Comparison of ENCODE assay signal across 14 cellular contexts in genomic region chr6:169042061-169042460, GRCh38.
A peak's percentile ranks its signal among the peaks of the same experiment; 100 is the strongest.
DNase-seq lines count a peak whose midpoint lies in the region; ATAC-seq and TF ChIP-seq lines count a peak whose summit lies in the region.
"Had no signal": no experiment of that assay in that cellular context is flagged by ENCODE, and none has a peak within 500 bp of the region (broad histone marks: within the 10 kb centered on the region; RNA-seq: fewer than 3 reads in every experiment).

No MANE protein-coding gene starts in this region.

- H3K79me1 ChIP-seq in IMR-90 (ENCODE audit: low read depth in 1 of 2, low read length in 2 of 2), result no peaks in the 10 kb centered on the region
- H3K79me1 ChIP-seq in neuronal stem cell (ENCODE audit: low read depth, low read length), result no peaks in the 10 kb centered on the region

- no peak overlapping the region for H2AFZ ChIP-seq in IMR-90 (replicated peaks; ENCODE audit: low read length, poor library complexity)
- no peak overlapping the region for H2AFZ ChIP-seq in neuronal stem cell (ENCODE audit: low read length)

- in situ Hi-C loops in IMR-90 (cut with MboI; ENCODE audit: low sequenced_read_pairs), result no loop called here

- H3K4ac ChIP-seq in IMR-90 (ENCODE audit: low read depth, low read length), result no peak overlapping the region
- H3K4ac ChIP-seq in neuronal stem cell (ENCODE audit: low read length), result no peak overlapping the region

- H2AK5ac ChIP-seq in IMR-90 (ENCODE audit: low read depth, low read length), result no peak overlapping the region
- H2AK5ac ChIP-seq in neuronal stem cell (ENCODE audit: low read depth, low read length), result no peak overlapping the region

- H3K36me3 ChIP-seq in BLaER1, result no peaks in the 10 kb centered on the region
- no peaks in the 10 kb centered on the region for H3K36me3 ChIP-seq in IMR-90 (ENCODE audit: control insufficient read depth, insufficient read depth, low read length)
- H3K36me3 ChIP-seq in neuronal stem cell (replicated peaks in 1 of 2; ENCODE audit: control insufficient read depth in 2 of 2, insufficient read depth in 2 of 2, low read length in 2 of 2), result no peaks in the 10 kb centered on the region
- H3K36me3 ChIP-seq: HAP-1 had no signal

- no peak overlapping the region for H4K91ac ChIP-seq in IMR-90 (ENCODE audit: insufficient read depth, low read depth, low read length)
- no peak overlapping the region for H4K91ac ChIP-seq in neuronal stem cell (ENCODE audit: low read depth, low read length, poor library complexity)

- ATAC-seq in IMR-90 (ENCODE audit: low read depth), result no peak
- ATAC-seq: CD8-positive, alpha-beta T cell had no signal

- H4K20me1 ChIP-seq in BLaER1 (no peaks in the 10 kb centered on the region), IMR-90 (ENCODE audit: insufficient read depth, low read length) (no peaks in the 10 kb centered on the region)

- peak overlapping the region; percentile 7 for H3K4me2 ChIP-seq in BLaER1
- H3K4me2 ChIP-seq in IMR-90 (ENCODE audit: low read depth, low read length), result no peak overlapping the region
- H3K4me2 ChIP-seq in neuronal stem cell (ENCODE audit: insufficient read depth, low read length, poor library complexity, severe bottlenecking), result no peak overlapping the region

- H3K9me3 ChIP-seq in BLaER1, result peaks cover 16% of the 10 kb centered on the region; the same call in 1 of the 2 replicates
- peaks cover 2% of the 10 kb centered on the region; the same call in 1 of the 2 replicates for H3K9me3 ChIP-seq in IMR-90 (ENCODE audit: control insufficient read depth, insufficient read depth, low read length)
- no peaks in the 10 kb centered on the region for H3K9me3 ChIP-seq in neuronal stem cell (replicated peaks in 1 of 2; ENCODE audit: control insufficient read depth in 2 of 2, insufficient read depth in 1 of 2, low read depth in 1 of 2, low read length in 2 of 2)
- H3K9me3 ChIP-seq: HAP-1 had no signal

- H2BK15ac ChIP-seq in IMR-90 (ENCODE audit: low read depth, low read length) (no peak overlapping the region), neuronal stem cell (ENCODE audit: low read length) (no peak overlapping the region)

- H2BK12ac ChIP-seq in neuronal stem cell (ENCODE audit: low read length), result no peak overlapping the region

- no peak overlapping the region for H4K5ac ChIP-seq in IMR-90 (ENCODE audit: low read depth, low read length)

- H3K27ac ChIP-seq in BLaER1, result no peak overlapping the region
- no peak overlapping the region for H3K27ac ChIP-seq in IMR-90 (ENCODE audit: insufficient read depth, low read length)
- H3K27ac ChIP-seq in neuronal stem cell (replicated peaks; ENCODE audit: low read length), result no peak overlapping the region

- H3K14ac ChIP-seq in IMR-90 (replicated peaks; ENCODE audit: low read depth, low read length) (no peak overlapping the region), neuronal stem cell (ENCODE audit: low read length) (no peak overlapping the region)

- H3K56ac ChIP-seq in IMR-90 (ENCODE audit: extremely low read depth, insufficient read depth, low read length), result no peak overlapping the region

- POLR2A ChIA-PET in IMR-90 (lab: Charles Lee; ENCODE audit: unreplicated experiment), result interaction anchor here (0.6 kb wide), 1 partner anchor 8 kb away, joined by 4 read pairs; no protein-coding TSS in a partner anchor

- no peak for TF ChIP-seq POLR2A in IMR-90 (IDR thresholded peaks at IDR 0.05; ENCODE audit: low read depth, low read length)

- H3K4me1 ChIP-seq in BLaER1, result peaks cover 14% of the 10 kb centered on the region; the same call in 1 of the 2 replicates
- H3K4me1 ChIP-seq in IMR-90 (ENCODE audit: control insufficient read depth, insufficient read depth, low read length), result no peaks in the 10 kb centered on the region
- no peaks in the 10 kb centered on the region for H3K4me1 ChIP-seq in neuronal stem cell (ENCODE audit: control insufficient read depth in 2 of 2, insufficient read depth in 1 of 2, low read depth in 1 of 2, low read length in 2 of 2)
- H3K4me1 ChIP-seq: HAP-1 had no signal

- intact Hi-C loops in IMR-90 (cut with micrococcal nuclease), result no loop called here

- no peak for DNase-seq in IMR-90
- DNase-seq in choroid plexus epithelial cell (ENCODE audit: low read depth), result peak; percentile 16
- DNase-seq in neuronal stem cell (ENCODE audit: low spot score), result no peak
- DNase-seq in GF-D8 (lab: John Stamatoyannopoulos, UW), result no peak
- DNase-seq in NAMALWA (ENCODE audit: low spot score), result no peak
- no peak for DNase-seq in MV-4-11 (lab: John Stamatoyannopoulos, UW)
- DNase-seq: ACHN; CD8-positive, alpha-beta T cell; COR-L47; DMS153; DMS79 treated with DMSO at 0.1 percent for 48 hours; EL had no signal

- WGBS in IMR-90 (ENCODE audit: extremely low coverage in 2 of 2, insufficient read length in 1 of 2), 2 experiments, result no CpG with 5 or more reads among the region's 5 CpGs
- WGBS in neuronal stem cell (ENCODE audit: extremely low coverage in 2 of 2, insufficient read length in 2 of 2, insufficient replicate concordance in 1 of 2), 2 donors, result no CpG with 5 or more reads among the region's 5 CpGs

- H3K4me3 ChIP-seq in BLaER1, result no peak overlapping the region
- H3K4me3 ChIP-seq in IMR-90 (ENCODE audit: insufficient read depth, low read depth, low read length), result no peak overlapping the region
- no peak overlapping the region for H3K4me3 ChIP-seq in choroid plexus epithelial cell (ENCODE audit: low read depth, low read length)
- H3K4me3 ChIP-seq in neuronal stem cell (ENCODE audit: low read length in 2 of 2), result no peak overlapping the region
- H3K4me3 ChIP-seq: HAP-1 had no signal

- no peaks in the 10 kb centered on the region for H3K9me1 ChIP-seq in IMR-90 (ENCODE audit: insufficient read depth, low read length)

- TF ChIP-seq CTCF in IMR-90 (conservative IDR thresholded peaks at IDR 0.05; ENCODE audit: low read depth, low read length) (no peak), choroid plexus epithelial cell (conservative IDR thresholded peaks at IDR 0.05; ENCODE audit: low read depth, low read length) (no peak)

- H2BK5ac ChIP-seq in IMR-90 (ENCODE audit: low read depth, low read length, poor library complexity, severe bottlenecking) (no peak overlapping the region), neuronal stem cell (ENCODE audit: low read length) (peak overlapping the region; percentile 87)

- no peak overlapping the region for H2AK9ac ChIP-seq in IMR-90 (replicated peaks; ENCODE audit: low read depth, low read length, poor library complexity)

- BruUV-seq in IMR-90 (replicated peaks; lab: Mats Ljungman, UMichigan), result no TSS peak

- H3K18ac ChIP-seq in IMR-90 (ENCODE audit: low read depth, low read length) (no peak overlapping the region), neuronal stem cell (ENCODE audit: low read length) (no peak overlapping the region)

- no peak for TF ChIP-seq RAD21 in IMR-90 (IDR thresholded peaks at IDR 0.05; ENCODE audit: low read length)

- no peak overlapping the region for H2BK20ac ChIP-seq in IMR-90 (ENCODE audit: low read depth, low read length)

- no peak overlapping the region for H2BK120ac ChIP-seq in IMR-90 (ENCODE audit: low read depth, low read length)
- no peak overlapping the region for H2BK120ac ChIP-seq in neuronal stem cell (ENCODE audit: low read depth, low read length)

- H3K27me3 ChIP-seq in BLaER1 (no peaks in the 10 kb centered on the region), IMR-90 (ENCODE audit: control insufficient read depth, insufficient read depth, low read length) (no peaks in the 10 kb centered on the region), neuronal stem cell (ENCODE audit: control insufficient read depth in 3 of 3, insufficient read depth in 3 of 3, low read depth in 1 of 3, low read length in 3 of 3) (no peaks in the 10 kb centered on the region)

- dilution Hi-C loops in IMR-90 (cut with HindIII; ENCODE audit: low sequenced_read_pairs, unreplicated experiment), result no loop called here

- H3K23ac ChIP-seq in IMR-90 (ENCODE audit: low read depth, low read length) (no peak overlapping the region), neuronal stem cell (ENCODE audit: low read depth, low read length, poor library complexity) (no peak overlapping the region)

- no peak overlapping the region for H4K8ac ChIP-seq in IMR-90 (ENCODE audit: low read depth in 2 of 2, low read length in 2 of 2)
- no peak overlapping the region for H4K8ac ChIP-seq in neuronal stem cell (ENCODE audit: low read depth, low read length)

- H3K9ac ChIP-seq in BLaER1 (no peak overlapping the region), IMR-90 (ENCODE audit: low read depth, low read length) (no peak overlapping the region), neuronal stem cell (ENCODE audit: low read depth, low read length, poor library complexity) (no peak overlapping the region)

- CTCF ChIA-PET in IMR-90 (lab: Yijun Ruan, JAX), result no interaction called here

TF ChIP-seq in IMR-90, 13 proteins besides CTCF, POLR2A, EP300 and RAD21:
- TF ChIP-seq CHD1 (IDR thresholded peaks at IDR 0.05; ENCODE audit: low read depth, low read length) (no peak), CEBPB (IDR thresholded peaks at IDR 0.05; ENCODE audit: low read depth, low read length) (peak; percentile 50; the same call in 1 of the 2 replicates), RCOR1 (IDR thresholded peaks at IDR 0.05; ENCODE audit: insufficient replicate concordance, low read length) (no peak)
TF ChIP-seq in IMR-90: peak in this region for 1.
